In the genomic region with DNA sequence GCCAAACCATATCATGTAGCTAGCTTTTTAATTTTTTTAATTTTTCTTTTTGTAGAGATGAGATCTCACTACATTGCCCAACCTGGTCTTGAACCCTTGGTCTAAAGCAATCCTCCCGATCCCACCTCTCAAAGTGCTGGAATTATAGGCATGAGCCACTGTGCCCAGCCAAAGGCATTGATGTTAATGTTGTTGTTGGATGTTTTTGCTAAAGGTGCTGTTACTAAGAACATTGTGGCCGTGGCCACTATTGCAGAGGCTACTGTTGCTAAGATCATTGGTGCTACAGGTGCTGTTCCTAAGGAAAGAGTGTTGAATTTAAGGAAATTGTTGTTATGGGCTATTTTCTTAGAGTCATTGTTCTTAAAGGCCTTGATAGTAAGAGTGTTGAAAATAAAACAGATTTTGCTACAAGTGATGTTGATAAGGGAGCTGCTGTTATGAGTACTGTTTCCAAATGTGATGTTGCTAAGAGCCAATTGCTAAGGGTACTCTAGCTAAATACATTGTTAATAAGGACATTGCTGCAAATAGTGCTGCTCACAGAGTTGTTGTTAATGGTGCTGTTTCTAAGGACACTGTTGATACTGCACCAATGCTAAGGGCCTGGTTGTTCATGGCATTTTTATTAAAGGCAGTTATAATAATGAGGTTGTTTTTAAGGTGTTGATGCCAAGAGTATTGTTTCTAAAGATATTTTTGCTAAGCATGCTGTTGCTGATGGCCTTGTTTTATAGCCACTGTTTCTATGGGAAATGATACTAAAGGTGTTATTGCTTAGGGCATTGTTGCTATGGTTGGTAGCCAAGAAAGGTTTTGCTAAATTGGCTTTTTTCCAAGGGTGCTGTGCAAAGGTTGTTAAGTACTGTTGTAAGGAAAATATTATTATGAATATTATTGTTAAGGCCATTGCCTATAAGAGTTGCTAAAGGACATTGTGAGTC, we compare ENCODE assay signal across 20 cellular contexts. TPM values are rescaled to one million over a fixed set of nuclear protein-coding genes. Genes with fewer than 3 reads are reported as not detected.
"Had no signal": no experiment of that assay in that cellular context is flagged by ENCODE, and none has a peak within 500 bp of the region (broad histone marks: within the 10 kb centered on the region; RNA-seq: fewer than 3 reads in every experiment).

No MANE protein-coding gene starts in this region.

RNA-seq across cellular contexts. Expression of gene SPATA31A1, which starts 52.1 kb away (rescaled TPM):
- total RNA-seq: activated CD4-positive, alpha-beta memory T cell treated with anti-CD3 and anti-CD28 coated beads for 36 hours; activated CD4-positive, alpha-beta T cell treated with anti-CD3 and anti-CD28 coated beads for 36 hours; activated CD4-positive, alpha-beta T cell treated with anti-CD3 and anti-CD28 coated beads, Interleukin-2, amount 10 ng/mL, durations not matched to agents 24 days and 14 days; activated CD8-positive, alpha-beta memory T cell treated with anti-CD3 and anti-CD28 coated beads for 36 hours; activated CD8-positive, alpha-beta memory T cell treated with anti-CD3 and anti-CD28 coated beads, Interleukin-2, amount 10 ng/mL, durations not matched to agents 7 days and 5 days; activated CD8-positive, alpha-beta T cell treated with anti-CD3 and anti-CD28 coated beads, Interleukin-2, amount 10 ng/mL, durations not matched to agents 7 days and 5 days; activated naive CD4-positive, alpha-beta T cell treated with anti-CD3 and anti-CD28 coated beads for 36 hours; activated naive CD8-positive, alpha-beta T cell treated with anti-CD3 and anti-CD28 coated beads for 36 hours; activated T-helper 1 cell treated with anti-CD3 and anti-CD28 coated beads, Interleukin-12 subunit alpha, Interleukin-12 subunit beta, Interleukin-2, Interleukin-4 antibody, amounts not matched to agents 30 ng/mL and 10 ng/mL and 1 ng/mL, durations not matched to agents 14 hours and 24 hours and 36 hours; activated T-helper 2 cell treated with anti-CD3 and anti-CD28 coated beads, Interferon-gamma antibody, Interleukin-2, Interleukin-4, amounts not matched to agents 10 μg/mL and 5 μg/mL and 100 μg/mL, durations not matched to agents 14 hours and 24 hours and 36 hours; adrenal gland; aorta; body of pancreas; breast epithelium; cardiac muscle cell; colonic mucosa; endodermal cell; esophagus muscularis mucosa; fibroblast of villous mesenchyme; glomerular endothelial cell had no signal
- polyA plus RNA-seq: adrenal gland, aorta, cardiac muscle cell had no signal
